Comparison of ENCODE assay signal across 1 cellular context in the genomic region with DNA sequence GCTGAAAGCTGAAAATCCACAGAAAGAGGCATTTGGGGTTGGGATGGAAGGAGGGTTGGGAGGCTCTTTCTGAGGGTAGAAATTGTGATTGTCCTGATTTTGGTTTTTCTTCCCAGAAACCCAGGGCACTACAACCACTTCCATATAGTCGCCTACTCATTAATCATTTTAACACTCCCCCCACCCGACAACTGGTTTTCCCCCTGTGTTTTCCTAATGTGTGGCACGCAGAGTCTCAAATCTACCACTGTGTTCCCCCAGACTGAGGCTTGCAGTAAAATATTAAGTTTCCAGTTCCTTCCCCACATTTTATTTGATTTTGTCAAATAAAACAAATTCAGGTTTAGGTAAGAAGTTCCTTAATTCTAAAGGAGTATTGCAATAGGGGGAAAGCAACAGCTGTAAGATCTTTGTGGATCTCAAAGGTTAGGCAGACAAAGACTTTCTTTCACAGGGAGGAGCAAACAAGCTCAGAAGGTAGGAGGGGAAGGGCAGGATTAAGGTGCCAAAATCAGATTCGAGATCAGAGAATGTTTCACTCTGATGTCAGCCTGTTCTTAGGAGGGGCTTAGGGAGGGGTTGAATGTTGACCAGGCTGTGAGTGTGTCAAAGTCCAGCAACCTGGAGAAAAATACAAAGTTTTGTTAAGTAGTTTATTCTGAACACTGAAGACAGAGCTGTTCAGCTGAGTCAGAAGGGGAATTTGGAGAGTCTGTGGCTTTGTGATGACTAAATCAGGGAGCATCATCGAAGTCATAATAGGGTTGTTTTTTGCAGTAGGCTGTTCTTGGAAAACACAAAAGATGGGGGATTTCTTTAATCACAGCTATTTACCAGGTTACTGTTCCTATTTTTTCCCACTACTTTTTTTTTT.
TF ChIP-seq lines count a peak whose summit lies in the region.

No MANE protein-coding gene starts in this region.

TF ChIP-seq in HepG2, 621 proteins besides CTCF, POLR2A, EP300 and RAD21 (continued from another document):
- TF ChIP-seq ZC3H13 (CRISPR knock-in tag; IDR thresholded peaks at IDR 0.05) (no peak), ZSCAN21 (CRISPR knock-in tag; IDR thresholded peaks at IDR 0.05; ENCODE audit: borderline replicate concordance) (no peak)
